In genomic region chr6:36028887-36029324, GRCh38 we compare ENCODE assay signal across 8 cellular contexts. TPM values are rescaled to one million over a fixed set of nuclear protein-coding genes. Genes with fewer than 3 reads are reported as not detected.
DNase-seq lines count a peak whose midpoint lies in the region; ATAC-seq and TF ChIP-seq lines count a peak whose summit lies in the region.

No MANE protein-coding gene starts in this region.

- ATAC-seq in GM21723 (IDR thresholded peaks at IDR 0.05; ENCODE audit: unreplicated experiment), result peak; percentile 32
- peak; percentile 38 to 50 (median 44) for ATAC-seq in right lobe of liver
- ATAC-seq in GM21825 (IDR thresholded peaks at IDR 0.05; ENCODE audit: unreplicated experiment), result no peak
- ATAC-seq in GM19395 (IDR thresholded peaks at IDR 0.05; ENCODE audit: unreplicated experiment), result no peak

- no peaks in the 10 kb centered on the region for H3K27me3 ChIP-seq in right lobe of liver

- peak; percentile 24 for TF ChIP-seq POLR2A in right lobe of liver (IDR thresholded peaks at IDR 0.05)

- peak; percentile 59 for DNase-seq in NCI-H510A treated with DMSO at 0.1 percent for 48 hours (lab: John Stamatoyannopoulos, UW)
- DNase-seq in activated CD4-positive, alpha-beta T cell treated with anti-CD3 and anti-CD28 coated beads, Interleukin-2, amount 50 U/mL, for 24 hours (ENCODE audit: low read depth in 1 of 2, low spot score in 1 of 2), result peak; percentile 37 to 76
- peak; percentile 62 to 93 for DNase-seq in dermis microvascular lymphatic vessel endothelial cell (ENCODE audit: low read depth in 2 of 2)
- peak in 2 of 3 donors; percentile 54 to 73 for DNase-seq in right lobe of liver
- peak; percentile 66 for DNase-seq in stimulated activated CD4-positive, alpha-beta T cell treated with anti-CD3 and anti-CD28 coated beads, Interleukin-2, amount 100 ng/mL, for 4 hours (ENCODE audit: low read depth)

- H3K4me1 ChIP-seq in right lobe of liver, result peaks cover 0 to 36% (median 8%) of the 10 kb centered on the region in 4 donors

- WGBS in right lobe of liver (ENCODE audit: insufficient coverage, low coverage, low lambda C conversion rate, missing lambda C conversion rate), result 0% methylated on average over 12 of the region's 13 CpGs

- peak overlapping the region; percentile 86 to 96 (median 92) for H3K4me3 ChIP-seq in right lobe of liver

- intact Hi-C loops in right lobe of liver (cut with DNase I), result loop anchor here in 1 of 2 donors (5.0 kb wide), 1 partner anchor 68 kb away; no protein-coding TSS in a partner anchor

- H3K9me3 ChIP-seq in right lobe of liver, result no peaks in the 10 kb centered on the region

- H3K36me3 ChIP-seq in right lobe of liver, result no peaks in the 10 kb centered on the region

- peak overlapping the region; percentile 95 to 97 (median 95) for H3K27ac ChIP-seq in right lobe of liver

- TF ChIP-seq CTCF in right lobe of liver (IDR thresholded peaks at IDR 0.05), result no peak

RNA-seq across cellular contexts. Expression of gene MAPK14, which starts 1.3 kb away (rescaled TPM):
- 34.5 and 41.2 TPM in 2 replicates for total RNA-seq in dermis microvascular lymphatic vessel endothelial cell
- total RNA-seq in right lobe of liver, result 10 to 100 TPM; 37.9 to 53.3 (median 45.3) TPM

RNA-seq across cellular contexts. Expression of gene SLC26A8, which starts 4.5 kb away (rescaled TPM):
- total RNA-seq in dermis microvascular lymphatic vessel endothelial cell, result not detected in 2 replicates
- under 1 TPM; 0.06 to 0.33 (median 0.09) TPM for total RNA-seq in right lobe of liver

Comparison
In these comparisons a context has a peak if more than half of its experiments do, and no peak if none do; other contexts are left out.
1. ATAC-seq: peak in GM21723 (single experiment) and right lobe of liver (4 of 4); none in GM21825 (single experiment) and GM19395 (single experiment).
2. Peak in every context shown above with its lines, with median percentiles within 50 percentile points of each other: DNase-seq.